25 cellular contexts compared by ENCODE assay signal in genomic region chr2:174439950-174440349, GRCh38.
"Had no signal": no experiment of that assay in that cellular context is flagged by ENCODE, and none has a peak within 500 bp of the region (broad histone marks: within the 10 kb centered on the region; RNA-seq: fewer than 3 reads in every experiment).

No MANE protein-coding gene starts in this region.

- H3K27me3 ChIP-seq: ascending aorta, brain microvascular endothelial cell, colonic mucosa, esophagus squamous epithelium had no signal

- H3K4me1 ChIP-seq: colonic mucosa had no signal

- ATAC-seq: activated CD4-positive, alpha-beta T cell treated with anti-CD3 and anti-CD28 coated beads for 36 hours; activated CD8-positive, alpha-beta memory T cell treated with anti-CD3 and anti-CD28 coated beads, Interleukin-2, amount 10 ng/mL, durations not matched to agents 7 days and 5 days; activated CD8-positive, alpha-beta T cell treated with anti-CD3 and anti-CD28 coated beads, Interleukin-2, amount 10 ng/mL, durations not matched to agents 7 days and 5 days; activated naive CD4-positive, alpha-beta T cell treated with anti-CD3 and anti-CD28 coated beads, Interleukin-2, amount 50 U/mL, for 72 hours; activated T-cell treated with anti-CD3 and anti-CD28 coated beads, Interleukin-2, amount 50 U/mL, for 72 hours had no signal

- H3K36me3 ChIP-seq: brain microvascular endothelial cell, colonic mucosa had no signal

- H3K4me1 Mint-ChIP-seq: activated CD4-positive, alpha-beta T cell treated with anti-CD3 and anti-CD28 coated beads for 36 hours; activated CD4-positive, alpha-beta T cell treated with anti-CD3 and anti-CD28 coated beads, Interleukin-2, amount 10 ng/mL, durations not matched to agents 24 days and 14 days; activated CD8-positive, alpha-beta memory T cell treated with anti-CD3 and anti-CD28 coated beads, Interleukin-2, amount 10 ng/mL, durations not matched to agents 7 days and 5 days; activated naive CD4-positive, alpha-beta T cell treated with anti-CD3 and anti-CD28 coated beads, Interleukin-2, amount 10 ng/mL, durations not matched to agents 7 days and 5 days; activated naive CD8-positive, alpha-beta T cell treated with anti-CD3 and anti-CD28 coated beads, Interleukin-2, amount 10 ng/mL, durations not matched to agents 7 days and 5 days had no signal

- H3K4me3 ChIP-seq: ascending aorta, colonic mucosa, esophagus squamous epithelium had no signal

- DNase-seq: activated CD4-positive, alpha-beta memory T cell treated with anti-CD3 and anti-CD28 coated beads for 36 hours; activated CD4-positive, alpha-beta T cell treated with anti-CD3 and anti-CD28 coated beads for 36 hours; activated CD4-positive, alpha-beta T cell treated with anti-CD3 and anti-CD28 coated beads, Interleukin-2, amount 10 ng/mL, durations not matched to agents 24 days and 14 days; activated CD4-positive, CD25-positive, alpha-beta regulatory T cell; activated CD4-positive, CD25-positive, alpha-beta regulatory T cell treated with anti-CD3 and anti-CD28 coated beads, Interleukin-2, amount 50 U/mL, for 72 hours; activated CD8-positive, alpha-beta memory T cell treated with anti-CD3 and anti-CD28 coated beads, Interleukin-2, amount 10 ng/mL, durations not matched to agents 7 days and 5 days; activated CD8-positive, alpha-beta memory T cell treated with anti-CD3 and anti-CD28 coated beads, Interleukin-2, amount 50 U/mL, for 48 hours; activated CD8-positive, alpha-beta T cell treated with anti-CD3 and anti-CD28 coated beads, Interleukin-2, amount 10 ng/mL, durations not matched to agents 7 days and 5 days; activated gamma-delta T cell; activated naive CD4-positive, alpha-beta T cell; activated naive CD4-positive, alpha-beta T cell treated with anti-CD3 and anti-CD28 coated beads, Interleukin-2, amount 10 ng/mL, durations not matched to agents 7 days and 5 days; activated naive CD8-positive, alpha-beta T cell treated with anti-CD3 and anti-CD28 coated beads, Interleukin-2, amount 10 ng/mL, durations not matched to agents 7 days and 5 days; activated T-cell treated with anti-CD3 and anti-CD28 coated beads for 4 hours; activated T-cell treated with anti-CD3 and anti-CD28 coated beads, Interleukin-2, amount 50 U/mL, for 24 hours; activated T-cell treated with anti-CD3 and anti-CD28 coated beads, Interleukin-2, amount 50 U/mL, for 72 hours; brain microvascular endothelial cell; caudate nucleus; colonic mucosa; effector CD8-positive, alpha-beta T cell; esophagus squamous epithelium; head of caudate nucleus; T-helper 2 cell had no signal

- H3K36me3 Mint-ChIP-seq: activated naive CD4-positive, alpha-beta T cell treated with anti-CD3 and anti-CD28 coated beads, Interleukin-2, amount 50 U/mL, for 72 hours had no signal

- H3K9me3 Mint-ChIP-seq: activated CD4-positive, alpha-beta memory T cell treated with anti-CD3 and anti-CD28 coated beads for 36 hours; activated CD4-positive, alpha-beta T cell treated with anti-CD3 and anti-CD28 coated beads, Interleukin-2, amount 10 ng/mL, durations not matched to agents 24 days and 14 days; activated naive CD4-positive, alpha-beta T cell treated with anti-CD3 and anti-CD28 coated beads, Interleukin-2, amount 10 ng/mL, durations not matched to agents 7 days and 5 days; activated naive CD4-positive, alpha-beta T cell treated with anti-CD3 and anti-CD28 coated beads, Interleukin-2, amount 50 U/mL, for 72 hours; activated naive CD8-positive, alpha-beta T cell treated with anti-CD3 and anti-CD28 coated beads, Interleukin-2, amount 10 ng/mL, durations not matched to agents 7 days and 5 days; activated T-cell treated with anti-CD3 and anti-CD28 coated beads, Interleukin-2, amount 50 U/mL, for 24 hours; activated T-cell treated with anti-CD3 and anti-CD28 coated beads, Interleukin-2, amount 50 U/mL, for 72 hours had no signal

- H3K27ac ChIP-seq: brain microvascular endothelial cell, colonic mucosa, epithelial cell of prostate, esophagus squamous epithelium had no signal

- H3K9me3 ChIP-seq: ascending aorta, colonic mucosa, esophagus squamous epithelium had no signal

- H3K27me3 Mint-ChIP-seq: activated CD4-positive, alpha-beta memory T cell treated with anti-CD3 and anti-CD28 coated beads for 36 hours; activated CD4-positive, alpha-beta T cell treated with anti-CD3 and anti-CD28 coated beads for 36 hours; activated CD4-positive, alpha-beta T cell treated with anti-CD3 and anti-CD28 coated beads, Interleukin-2, amount 10 ng/mL, durations not matched to agents 24 days and 14 days; activated CD8-positive, alpha-beta memory T cell treated with anti-CD3 and anti-CD28 coated beads, Interleukin-2, amount 10 ng/mL, durations not matched to agents 7 days and 5 days; activated naive CD4-positive, alpha-beta T cell treated with anti-CD3 and anti-CD28 coated beads, Interleukin-2, amount 10 ng/mL, durations not matched to agents 7 days and 5 days; activated naive CD8-positive, alpha-beta T cell treated with anti-CD3 and anti-CD28 coated beads, Interleukin-2, amount 10 ng/mL, durations not matched to agents 7 days and 5 days; activated T-cell treated with anti-CD3 and anti-CD28 coated beads, Interleukin-2, amount 50 U/mL, for 24 hours had no signal

- H3K27ac Mint-ChIP-seq: activated CD4-positive, alpha-beta memory T cell treated with anti-CD3 and anti-CD28 coated beads for 36 hours; activated CD4-positive, alpha-beta T cell treated with anti-CD3 and anti-CD28 coated beads for 36 hours; activated CD4-positive, alpha-beta T cell treated with anti-CD3 and anti-CD28 coated beads, Interleukin-2, amount 10 ng/mL, durations not matched to agents 24 days and 14 days; activated CD8-positive, alpha-beta memory T cell treated with anti-CD3 and anti-CD28 coated beads, Interleukin-2, amount 10 ng/mL, durations not matched to agents 7 days and 5 days; activated CD8-positive, alpha-beta T cell treated with anti-CD3 and anti-CD28 coated beads, Interleukin-2, amount 10 ng/mL, durations not matched to agents 7 days and 5 days; activated naive CD4-positive, alpha-beta T cell treated with anti-CD3 and anti-CD28 coated beads, Interleukin-2, amount 10 ng/mL, durations not matched to agents 7 days and 5 days; activated naive CD4-positive, alpha-beta T cell treated with anti-CD3 and anti-CD28 coated beads, Interleukin-2, amount 50 U/mL, for 72 hours; activated naive CD8-positive, alpha-beta T cell treated with anti-CD3 and anti-CD28 coated beads, Interleukin-2, amount 10 ng/mL, durations not matched to agents 7 days and 5 days; activated T-cell treated with anti-CD3 and anti-CD28 coated beads, Interleukin-2, amount 50 U/mL, for 24 hours had no signal

- H3K4me3 Mint-ChIP-seq: activated CD4-positive, alpha-beta memory T cell treated with anti-CD3 and anti-CD28 coated beads for 36 hours; activated CD4-positive, alpha-beta T cell treated with anti-CD3 and anti-CD28 coated beads for 36 hours; activated CD4-positive, alpha-beta T cell treated with anti-CD3 and anti-CD28 coated beads, Interleukin-2, amount 10 ng/mL, durations not matched to agents 24 days and 14 days; activated CD8-positive, alpha-beta memory T cell treated with anti-CD3 and anti-CD28 coated beads, Interleukin-2, amount 10 ng/mL, durations not matched to agents 7 days and 5 days; activated CD8-positive, alpha-beta T cell treated with anti-CD3 and anti-CD28 coated beads, Interleukin-2, amount 10 ng/mL, durations not matched to agents 7 days and 5 days; activated naive CD4-positive, alpha-beta T cell treated with anti-CD3 and anti-CD28 coated beads, Interleukin-2, amount 10 ng/mL, durations not matched to agents 7 days and 5 days; activated naive CD8-positive, alpha-beta T cell treated with anti-CD3 and anti-CD28 coated beads, Interleukin-2, amount 10 ng/mL, durations not matched to agents 7 days and 5 days; activated T-cell treated with anti-CD3 and anti-CD28 coated beads, Interleukin-2, amount 50 U/mL, for 24 hours had no signal
